In genomic region chr3:71258116-71258515, GRCh38 we compare ENCODE assay signal across 8 cellular contexts.
DNase-seq lines count a peak whose midpoint lies in the region; ATAC-seq, FAIRE-seq and TF ChIP-seq lines count a peak whose summit lies in the region.

No MANE protein-coding gene starts in this region.

- peaks cover 6% of the 10 kb centered on the region for H3K4me1 ChIP-seq in CD4-positive, alpha-beta memory T cell (ENCODE audit: insufficient read depth, low read length)
- H3K4me1 ChIP-seq in HUES64 (ENCODE audit: insufficient read depth, low read length) = peaks cover 26% of the 10 kb centered on the region
- H3K4me1 ChIP-seq in HepG2 (ENCODE audit: insufficient read depth, low read length) = peaks cover 83% of the 10 kb centered on the region

- TF ChIP-seq CTCF in HepG2 (CRISPR knock-in tag; IDR thresholded peaks at IDR 0.05) (no peak), lower leg skin (IDR thresholded peaks at IDR 0.05) (no peak), natural killer cell (IDR thresholded peaks at IDR 0.05) (no peak)

- H3K27ac ChIP-seq in CD4-positive, alpha-beta memory T cell (ENCODE audit: low read depth, low read length) = no peak overlapping the region
- H3K27ac ChIP-seq in HUES64 (ENCODE audit: low read depth, low read length) = peak overlapping the region; percentile 64; the same call in 1 of the 2 replicates
- peak overlapping the region; percentile 59 for H3K27ac ChIP-seq in HepG2 (ENCODE audit: extremely low read length, insufficient read depth, low read length)

- no peaks in the 10 kb centered on the region for H3K27me3 ChIP-seq in CD4-positive, alpha-beta memory T cell (ENCODE audit: insufficient read depth, low read length)
- H3K27me3 ChIP-seq in HUES64 (ENCODE audit: insufficient read depth, low read length) (no peaks in the 10 kb centered on the region), HepG2 (ENCODE audit: control insufficient read depth in 1 of 2, insufficient read depth in 2 of 2, low read length in 2 of 2) (no peaks in the 10 kb centered on the region)

- H3K4me2 ChIP-seq in HepG2 (ENCODE audit: low read depth, low read length) = 0 out of 2 replicates have a peak overlapping the region, but pooled peaks have one; percentile 8

- CTCF ChIA-PET in CD4-positive, alpha-beta memory T cell (lab: Charles Lee; ENCODE audit: partially characterized antibody) = interaction anchor here (0.7 to 0.8 kb wide), 2 partner anchors 12 to 253 kb away, joined by 3 read pairs; no protein-coding TSS in a partner anchor
- CTCF ChIA-PET in HepG2 (lab: Yijun Ruan, JAX; ENCODE audit: low intra/inter-chr PET ratio, low total read pairs) = no interaction called here

- no peak for TF ChIP-seq RAD21 in HepG2 (CRISPR knock-in tag; IDR thresholded peaks at IDR 0.05)

- TF ChIP-seq POLR2A in HepG2 (IDR thresholded peaks at IDR 0.05; ENCODE audit: insufficient read depth in 1 of 2, low read depth in 2 of 2, low read length in 2 of 2) (no peak), lower leg skin (IDR thresholded peaks at IDR 0.05) (no peak)

- no peak overlapping the region for H3K4me3 ChIP-seq in CD4-positive, alpha-beta memory T cell (ENCODE audit: low read length in 2 of 2)
- no peak overlapping the region for H3K4me3 ChIP-seq in HUES64 (ENCODE audit: low read length)
- H3K4me3 ChIP-seq in HepG2 (replicated peaks in 1 of 3; ENCODE audit: insufficient read depth in 1 of 3, low read depth in 2 of 3, low read length in 3 of 3) = no peak overlapping the region
- H3K4me3 ChIP-seq in lower leg skin (ENCODE audit: low read depth, poor library complexity, severe bottlenecking) = no peak overlapping the region

- H3K9ac ChIP-seq in HUES64 (ENCODE audit: low read depth, low read length) = no peak overlapping the region
- no peak overlapping the region for H3K9ac ChIP-seq in HepG2 (ENCODE audit: insufficient read depth, low read depth, low read length)

- H3K27ac Mint-ChIP-seq in CD4-positive, alpha-beta memory T cell = peak overlapping the region in 5 of 7 donors; percentile 3 to 67 (median 36)
- peak overlapping the region; percentile 79 for H3K27ac Mint-ChIP-seq in activated naive CD8-positive, alpha-beta T cell treated with anti-CD3 and anti-CD28 coated beads, Interleukin-2, amount 50 U/mL, for 24 hours
- no peak overlapping the region for H3K27ac Mint-ChIP-seq in natural killer cell

- ATAC-seq in activated naive CD8-positive, alpha-beta T cell treated with anti-CD3 and anti-CD28 coated beads, Interleukin-2, amount 50 U/mL, for 24 hours = peak; percentile 55
- ATAC-seq in HepG2 = peak; percentile 68
- no peak for ATAC-seq in HG03520 (IDR thresholded peaks at IDR 0.05; ENCODE audit: unreplicated experiment)
- no peak for ATAC-seq in natural killer cell

- no peak for FAIRE-seq in HepG2 (lab: Jason Lieb, UNC)

- in situ Hi-C loops in HepG2 (cut with HindIII; ENCODE audit: extremely low pct_ligation_motif_present, low pct_unique_long_range_greater_than_20kb) = no loop called here

- H3K27me3 Mint-ChIP-seq in CD4-positive, alpha-beta memory T cell = no peaks in the 10 kb centered on the region
- H3K27me3 Mint-ChIP-seq in activated naive CD8-positive, alpha-beta T cell treated with anti-CD3 and anti-CD28 coated beads, Interleukin-2, amount 50 U/mL, for 24 hours = no peaks in the 10 kb centered on the region
- H3K27me3 Mint-ChIP-seq in natural killer cell (ENCODE audit: low read depth in 2 of 2) = no peaks in the 10 kb centered on the region

- no peaks in the 10 kb centered on the region for H3K9me3 Mint-ChIP-seq in CD4-positive, alpha-beta memory T cell
- no peaks in the 10 kb centered on the region for H3K9me3 Mint-ChIP-seq in activated naive CD8-positive, alpha-beta T cell treated with anti-CD3 and anti-CD28 coated beads, Interleukin-2, amount 50 U/mL, for 24 hours
- H3K9me3 Mint-ChIP-seq in natural killer cell = no peaks in the 10 kb centered on the region

- WGBS in HUES64 = 80% methylated on average over 1 of the region's 1 CpG
- 38% methylated on average over 1 of the region's 1 CpG for WGBS in HepG2 (ENCODE audit: low lambda C conversion rate)
- WGBS in lower leg skin, 2 donors = 44 to 63% methylated on average over 1 of the region's 1 CpG

- no peaks in the 10 kb centered on the region for H4K20me1 ChIP-seq in HepG2 (ENCODE audit: insufficient read depth, low read length)

- no peak for DNase-seq in CD4-positive, alpha-beta memory T cell
- DNase-seq in activated naive CD8-positive, alpha-beta T cell treated with anti-CD3 and anti-CD28 coated beads, Interleukin-2, amount 50 U/mL, for 24 hours = no peak
- peak; percentile 70 for DNase-seq in HepG2 (ENCODE audit: low spot score)
- DNase-seq in lower leg skin (ENCODE audit: low spot score in 2 of 2) = no peak
- DNase-seq in natural killer cell = no peak
- no peak for DNase-seq in NCI-H82 (lab: John Stamatoyannopoulos, UW)

- H3K36me3 Mint-ChIP-seq in CD4-positive, alpha-beta memory T cell = peaks cover 13 to 37% of the 10 kb centered on the region in 2 donors
- peaks cover 31% of the 10 kb centered on the region for H3K36me3 Mint-ChIP-seq in activated naive CD8-positive, alpha-beta T cell treated with anti-CD3 and anti-CD28 coated beads, Interleukin-2, amount 50 U/mL, for 24 hours (ENCODE audit: low read depth)
- H3K36me3 Mint-ChIP-seq in natural killer cell = no peaks in the 10 kb centered on the region

- peaks cover 7% of the 10 kb centered on the region for H3K79me2 ChIP-seq in HepG2 (ENCODE audit: insufficient read depth, low read length)

- no peaks in the 10 kb centered on the region for H3K36me3 ChIP-seq in CD4-positive, alpha-beta memory T cell (ENCODE audit: insufficient read depth, low read length)
- no peaks in the 10 kb centered on the region for H3K36me3 ChIP-seq in HUES64 (ENCODE audit: insufficient read depth, low read length)
- H3K36me3 ChIP-seq in HepG2 (replicated peaks in 1 of 2; ENCODE audit: control insufficient read depth in 1 of 2, insufficient read depth in 2 of 2, low read length in 2 of 2) = no peaks in the 10 kb centered on the region

- no TSS peak for BruUV-seq in HepG2 (replicated peaks; lab: Mats Ljungman, UMichigan)

- no peak for TF ChIP-seq EP300 in HepG2 (IDR thresholded peaks at IDR 0.05; ENCODE audit: low read depth in 2 of 2, low read length in 2 of 2)
- TF ChIP-seq EP300 in HepG2 (CRISPR knock-in tag; IDR thresholded peaks at IDR 0.05; ENCODE audit: borderline replicate concordance) = no peak

- intact Hi-C loops in CD4-positive, alpha-beta memory T cell (cut with micrococcal nuclease) = no loop called here
- intact Hi-C loops in HepG2 (cut with micrococcal nuclease; ENCODE audit: unreplicated experiment) (loop anchor here (1.0 to 5.0 kb wide), 2 partner anchors 44 to 50 kb away; no protein-coding TSS in a partner anchor), lower leg skin (cut with DNase I; ENCODE audit: low total_unique reads) (no loop called here), natural killer cell (cut with micrococcal nuclease) (no loop called here)

- H3K4me3 Mint-ChIP-seq in CD4-positive, alpha-beta memory T cell = peak overlapping the region in 1 of 8 donors; percentile 7
- H3K4me3 Mint-ChIP-seq in activated naive CD8-positive, alpha-beta T cell treated with anti-CD3 and anti-CD28 coated beads, Interleukin-2, amount 50 U/mL, for 24 hours = no peak overlapping the region
- no peak overlapping the region for H3K4me3 Mint-ChIP-seq in natural killer cell

- POLR2A ChIA-PET in CD4-positive, alpha-beta memory T cell (lab: Charles Lee; ENCODE audit: partially characterized antibody) = no interaction called here
- POLR2A ChIA-PET in HepG2 (lab: Yijun Ruan, JAX) = interaction anchor here (1.8 to 5.2 kb wide), 2 partner anchors 12 to 50 kb away, joined by 9 to 67 read pairs; no protein-coding TSS in a partner anchor

- H3K4me1 Mint-ChIP-seq in CD4-positive, alpha-beta memory T cell = peaks cover 24 to 39% (median 33%) of the 10 kb centered on the region in 4 donors
- H3K4me1 Mint-ChIP-seq in activated naive CD8-positive, alpha-beta T cell treated with anti-CD3 and anti-CD28 coated beads, Interleukin-2, amount 50 U/mL, for 24 hours = peaks cover 83% of the 10 kb centered on the region
- H3K4me1 Mint-ChIP-seq in natural killer cell = no peaks in the 10 kb centered on the region

- no peak overlapping the region for H2AFZ ChIP-seq in HepG2 (ENCODE audit: low read length)

- H3K9me3 ChIP-seq in CD4-positive, alpha-beta memory T cell (ENCODE audit: control insufficient read depth in 1 of 2, low read length in 2 of 2) = no peaks in the 10 kb centered on the region
- H3K9me3 ChIP-seq in HUES64 (ENCODE audit: insufficient read depth, low read depth, low read length) (no peaks in the 10 kb centered on the region), HepG2 (ENCODE audit: low read length) (no peaks in the 10 kb centered on the region)

TF ChIP-seq in HepG2, 621 proteins besides CTCF, POLR2A, EP300 and RAD21:
- no peak for TF ChIP-seq SPEN (CRISPR knock-in tag; IDR thresholded peaks at IDR 0.05; ENCODE audit: low read depth)
- peak; percentile 22; the same call in 1 of the 2 replicates for TF ChIP-seq JUNB (CRISPR knock-in tag; IDR thresholded peaks at IDR 0.05; ENCODE audit: borderline replicate concordance)
- no peak for TF ChIP-seq SOX6 (IDR thresholded peaks at IDR 0.05)
- TF ChIP-seq SOX6 (CRISPR knock-in tag; IDR thresholded peaks at IDR 0.05) = peak; percentile 26
- peak; percentile 60 for TF ChIP-seq FOSL2 (CRISPR knock-in tag; IDR thresholded peaks at IDR 0.05)
- no peak; the same call in 1 of the 2 replicates for TF ChIP-seq SOX13 (IDR thresholded peaks at IDR 0.05)
- peak in 1 of 2 experiments; percentile 78; a peak in 2 of 4 replicates for TF ChIP-seq SOX13 (CRISPR knock-in tag; conservative IDR thresholded peaks at IDR 0.05 in 1 of 2, IDR thresholded peaks at IDR 0.05 in 1 of 2)
- TF ChIP-seq ZNF777 (CRISPR knock-in tag; IDR thresholded peaks at IDR 0.05) = no peak
- no peak for TF ChIP-seq ZNF773 (CRISPR knock-in tag; IDR thresholded peaks at IDR 0.05; ENCODE audit: borderline replicate concordance)
TF ChIP-seq in HepG2: peak in this region for 4.

Comparison
In these comparisons a context has a peak if more than half of its experiments do, and no peak if none do; other contexts are left out.
1. H3K27ac Mint-ChIP-seq: peak in CD4-positive, alpha-beta memory T cell (5 of 7) and activated naive CD8-positive, alpha-beta T cell treated with anti-CD3 and anti-CD28 coated beads, Interleukin-2, amount 50 U/mL, for 24 hours (single experiment); none in natural killer cell (0 of 2).
2. ATAC-seq: peak in activated naive CD8-positive, alpha-beta T cell treated with anti-CD3 and anti-CD28 coated beads, Interleukin-2, amount 50 U/mL, for 24 hours (single experiment) and HepG2 (single experiment); none in HG03520 (single experiment) and natural killer cell (0 of 3).